In the genomic region with DNA sequence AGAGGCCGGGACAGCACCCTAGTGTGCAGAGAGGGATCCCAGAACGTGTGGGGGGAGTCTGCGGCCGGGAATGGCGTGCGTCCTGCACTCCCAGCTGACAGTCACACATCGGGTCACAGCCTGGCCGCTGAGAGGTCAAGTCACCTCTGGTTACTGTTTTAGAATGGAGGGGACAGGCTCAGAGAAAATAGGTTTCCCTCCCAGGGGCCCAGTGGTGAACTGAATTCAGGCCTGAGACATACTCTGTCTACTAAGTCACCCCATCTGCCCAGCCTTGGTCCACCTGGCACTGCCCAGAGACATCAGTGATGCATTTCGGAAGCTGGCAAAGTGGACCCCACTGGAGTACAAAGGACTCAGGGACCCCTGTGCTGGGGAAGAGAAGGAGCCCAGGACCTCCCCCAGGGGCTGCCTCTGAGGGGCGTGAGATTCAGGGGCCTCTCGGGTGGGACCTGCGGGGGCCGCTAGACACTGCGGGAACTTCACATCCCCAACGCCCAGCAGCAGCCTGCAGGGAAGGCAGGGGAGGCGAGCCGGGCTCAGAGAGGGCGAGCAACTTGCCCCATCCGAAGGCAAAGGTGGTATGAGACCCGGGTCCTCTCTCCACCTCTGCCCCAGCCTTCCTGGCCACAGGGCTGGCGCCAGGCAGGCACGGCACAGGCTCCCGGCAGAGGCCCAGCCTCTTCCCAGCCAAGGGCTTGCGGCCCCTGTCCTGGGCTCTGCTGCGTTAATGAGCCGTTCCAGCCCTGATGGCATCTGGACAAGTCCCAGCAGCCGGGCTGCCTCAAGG, we compare ENCODE assay signal across 19 cellular contexts.
A peak's percentile ranks its signal among the peaks of the same experiment; 100 is the strongest.
DNase-seq lines count a peak whose midpoint lies in the region; FAIRE-seq and TF ChIP-seq lines count a peak whose summit lies in the region.
"Had no signal": no experiment of that assay in that cellular context is flagged by ENCODE, and none has a peak within 500 bp of the region (broad histone marks: within the 10 kb centered on the region; RNA-seq: fewer than 3 reads in every experiment).

No MANE protein-coding gene starts in this region.

- peak overlapping the region; percentile 20 for H3K4me3 Mint-ChIP-seq in nephron progenitor cell
- H3K4me3 Mint-ChIP-seq: activated naive CD8-positive, alpha-beta T cell; activated T-helper 1 cell treated with anti-CD3 and anti-CD28 coated beads, Interleukin-12 subunit alpha, Interleukin-12 subunit beta, Interleukin-2, Interleukin-4 antibody, amounts not matched to agents 30 ng/mL and 10 ng/mL and 1 ng/mL, durations not matched to agents 14 hours and 24 hours and 36 hours; CD4-positive, alpha-beta memory T cell; neural crest cell; T-cell had no signal

- H3K9ac ChIP-seq in NT2/D1 (ENCODE audit: insufficient read length, low read depth), result peak overlapping the region; percentile 61

- no peak for TF ChIP-seq CTCF in nephron progenitor cell (IDR thresholded peaks at IDR 0.05)
- TF ChIP-seq CTCF in tibial artery (IDR thresholded peaks at IDR 0.05), result no peak

- peaks cover 54% of the 10 kb centered on the region for H3K4me1 Mint-ChIP-seq in nephron progenitor cell

- intact Hi-C loops in tibial artery (cut with DNase I; ENCODE audit: low total_unique reads), result no loop called here

- peak; percentile 64 for DNase-seq in ELF-1 (ENCODE audit: low read depth, low spot score)
- DNase-seq in NT2/D1 (ENCODE audit: low read depth, low spot score), result no peak
- peak; percentile 11 for DNase-seq in epidermal melanocyte (ENCODE audit: insufficient read length, low spot score)
- DNase-seq in nephron progenitor cell, result no peak
- no peak for DNase-seq in urothelium cell line (ENCODE audit: low spot score)
- no peak for DNase-seq in NCI-H2107 treated with DMSO at 0.1 percent for 48 hours (lab: John Stamatoyannopoulos, UW; ENCODE audit: unreplicated experiment)
- no peak for DNase-seq in D341Med (ENCODE audit: low spot score)
- no peak for DNase-seq in tibial artery
- DNase-seq: activated CD4-positive, alpha-beta T cell treated with anti-CD3 and anti-CD28 coated beads for 4 hours; CD4-positive, alpha-beta memory T cell; NCI-H1417 treated with DMSO at 0.1 percent for 48 hours; stimulated activated CD4-positive, alpha-beta T cell treated with anti-CD3 and anti-CD28 coated beads, Interleukin-4, amount 100 ng/mL, for 1 hour; stimulated activated naive CD8-positive, alpha-beta T cell treated with anti-CD3 and anti-CD28 coated beads, Interleukin-15, Interleukin-2, amounts not matched to agents 100 U/mL and 50 U/mL, for 24 hours; T-cell; transverse colon had no signal

- H3K27ac Mint-ChIP-seq in nephron progenitor cell, result no peak overlapping the region
- H3K27ac Mint-ChIP-seq: activated naive CD8-positive, alpha-beta T cell; activated T-helper 1 cell treated with anti-CD3 and anti-CD28 coated beads, Interleukin-12 subunit alpha, Interleukin-12 subunit beta, Interleukin-2, Interleukin-4 antibody, amounts not matched to agents 30 ng/mL and 10 ng/mL and 1 ng/mL, durations not matched to agents 14 hours and 24 hours and 36 hours; CD4-positive, alpha-beta memory T cell; T-cell had no signal

- H3K36me3 ChIP-seq in NT2/D1 (ENCODE audit: insufficient read depth, insufficient read length, low read length) (no peaks in the 10 kb centered on the region), tibial artery (no peaks in the 10 kb centered on the region)
- H3K36me3 ChIP-seq: transverse colon had no signal

- no peaks in the 10 kb centered on the region for H3K9me3 Mint-ChIP-seq in nephron progenitor cell
- H3K9me3 Mint-ChIP-seq: activated T-helper 1 cell treated with anti-CD3 and anti-CD28 coated beads, Interleukin-12 subunit alpha, Interleukin-12 subunit beta, Interleukin-2, Interleukin-4 antibody, amounts not matched to agents 30 ng/mL and 10 ng/mL and 1 ng/mL, durations not matched to agents 14 hours and 24 hours and 36 hours; neural crest cell; T-cell had no signal

- H3K9me3 ChIP-seq in NT2/D1 (ENCODE audit: insufficient read depth, low read length), result no peaks in the 10 kb centered on the region
- no peaks in the 10 kb centered on the region for H3K9me3 ChIP-seq in tibial artery
- H3K9me3 ChIP-seq: transverse colon had no signal

- no peaks in the 10 kb centered on the region for H3K36me3 Mint-ChIP-seq in nephron progenitor cell (ENCODE audit: low read depth)
- H3K36me3 Mint-ChIP-seq: activated naive CD8-positive, alpha-beta T cell; CD4-positive, alpha-beta memory T cell; T-cell had no signal

- peaks cover 93% of the 10 kb centered on the region for H3K27me3 Mint-ChIP-seq in nephron progenitor cell (ENCODE audit: low read depth, poor library complexity)

- no peak overlapping the region for H3K27ac ChIP-seq in tibial artery
- H3K27ac ChIP-seq: transverse colon had no signal

- peaks cover 50% of the 10 kb centered on the region for H3K4me1 ChIP-seq in NT2/D1 (ENCODE audit: insufficient read depth, insufficient read length)
- peaks cover 0 to 14% (median 4%) of the 10 kb centered on the region in 4 donors for H3K4me1 ChIP-seq in tibial artery

- FAIRE-seq in urothelium cell line (lab: Jason Lieb, UNC), result no peak
- FAIRE-seq: endometrium had no signal

- H3K27me3 ChIP-seq in NT2/D1 (ENCODE audit: insufficient read depth, insufficient read length), result peaks cover 63% of the 10 kb centered on the region
- H3K27me3 ChIP-seq in tibial artery, result peaks cover 0 to 98% of the 10 kb centered on the region in 2 donors

- H3K4me3 ChIP-seq in NT2/D1 (ENCODE audit: insufficient read length, low read depth), result peak overlapping the region; percentile 27
- H3K4me3 ChIP-seq in tibial artery, result no peak overlapping the region

Comparison
In these comparisons a context has a peak if more than half of its experiments do, and no peak if none do; other contexts are left out.
1. DNase-seq: peak in ELF-1 (single experiment) and epidermal melanocyte (single experiment); none in NT2/D1 (single experiment), nephron progenitor cell (single experiment), urothelium cell line (single experiment), NCI-H2107 treated with DMSO at 0.1 percent for 48 hours (single experiment), D341Med (single experiment) and tibial artery (0 of 2).